ENCODE assay signal across 8 cellular contexts in the genomic region with DNA sequence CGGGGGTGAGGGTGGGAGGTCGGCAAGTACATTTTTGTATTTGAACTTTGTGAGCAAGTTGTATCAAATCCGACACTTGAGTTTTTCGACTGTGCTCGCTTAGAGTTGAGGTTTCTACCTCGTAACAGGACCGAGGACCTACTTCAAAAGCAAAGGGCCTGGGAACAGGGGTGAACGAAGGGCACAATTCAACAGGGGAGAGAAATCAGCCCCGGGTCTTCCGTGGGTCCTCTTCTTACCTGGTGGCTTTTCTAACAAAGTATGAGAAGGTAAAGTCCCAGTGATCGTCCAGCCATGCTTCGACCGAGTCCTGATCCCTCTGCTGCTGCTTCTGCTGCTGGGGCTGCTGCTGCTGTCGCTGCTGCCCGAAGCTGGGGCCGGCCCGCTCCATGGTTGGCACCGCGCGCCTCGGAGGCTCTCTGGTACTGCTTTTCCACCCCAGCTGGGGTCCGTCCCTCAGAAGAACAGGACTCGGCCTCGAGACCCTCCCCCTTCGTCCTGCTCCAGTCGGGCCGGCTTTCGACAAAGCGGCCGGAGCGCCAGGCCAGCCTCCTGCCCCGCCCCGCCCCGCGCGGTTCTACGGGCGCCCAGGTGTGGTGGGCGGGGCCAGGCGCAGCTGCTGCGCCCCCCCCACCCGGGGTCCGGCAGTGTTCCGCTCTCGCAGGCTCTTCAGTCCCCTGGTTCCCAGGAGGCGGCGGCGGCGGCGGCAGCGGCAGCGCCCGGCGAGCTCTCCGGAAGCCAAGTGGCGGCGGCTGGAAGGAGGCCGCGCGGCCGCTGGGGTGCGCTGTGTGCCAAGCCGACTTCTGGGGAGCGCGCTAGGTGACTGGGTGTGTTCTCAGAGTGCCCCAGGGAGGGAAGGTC. TPM values are rescaled to one million over a fixed set of nuclear protein-coding genes. Genes with fewer than 3 reads are reported as not detected.
DNase-seq lines count a peak whose midpoint lies in the region; ATAC-seq and TF ChIP-seq lines count a peak whose summit lies in the region.

A gene (minus strand): TSS at position 524 of the 861 bp plus-strand sequence. CDS start 133 bp downstream, at position 391.

- TF ChIP-seq CTCF in osteocyte (IDR thresholded peaks at IDR 0.05) = peak; percentile 92

- no peak within 1 kb of the TSS for H3K27ac Mint-ChIP-seq in activated naive CD4-positive, alpha-beta T cell treated with anti-CD3 and anti-CD28 coated beads, Interleukin-2, amount 50 U/mL, for 72 hours
- H3K27ac Mint-ChIP-seq in osteocyte (ENCODE audit: unreplicated experiment) = peak within 1 kb of the TSS; percentile 91

- H3K4me1 ChIP-seq in ES-I3 (ENCODE audit: insufficient read depth, low read length) = no peaks in the 10 kb centered on the region
- peaks cover 8% of the 10 kb centered on the region for H3K4me1 ChIP-seq in HAP-1
- peaks cover 13% of the 10 kb centered on the region for H3K4me1 ChIP-seq in thymus (ENCODE audit: control insufficient read depth, insufficient read depth, low read length)

- H3K9me3 Mint-ChIP-seq in activated naive CD4-positive, alpha-beta T cell treated with anti-CD3 and anti-CD28 coated beads, Interleukin-2, amount 50 U/mL, for 72 hours = no peaks in the 10 kb centered on the region
- no peaks in the 10 kb centered on the region for H3K9me3 Mint-ChIP-seq in osteocyte (ENCODE audit: unreplicated experiment)

- peak within 1 kb of the TSS; percentile 56 for H3K4me3 ChIP-seq in HAP-1
- H3K4me3 ChIP-seq in MG63 = peak within 1 kb of the TSS; percentile 79
- peak within 1 kb of the TSS; percentile 91 for H3K4me3 ChIP-seq in SK-N-MC
- H3K4me3 ChIP-seq in thymus (ENCODE audit: low read length) = peak within 1 kb of the TSS; percentile 50

- H3K4me1 Mint-ChIP-seq in osteocyte (ENCODE audit: unreplicated experiment) = peaks cover 23% of the 10 kb centered on the region

- peak; percentile 82 to 91 for DNase-seq in HAP-1 (ENCODE audit: low spot score in 2 of 2)
- peak; percentile 79 for DNase-seq in MG63
- DNase-seq in SK-N-MC (ENCODE audit: low read depth, low spot score) = peak; percentile 30
- DNase-seq in activated naive CD4-positive, alpha-beta T cell treated with anti-CD3 and anti-CD28 coated beads, Interleukin-2, amount 50 U/mL, for 72 hours (ENCODE audit: low spot score in 2 of 2) = peak; percentile 71 to 84
- peak; percentile 88 for DNase-seq in Right ventricle myocardium inferior (ENCODE audit: missing footprints)
- DNase-seq in osteocyte (ENCODE audit: extremely low spot score, unreplicated experiment) = peak; percentile 93

- ATAC-seq in activated naive CD4-positive, alpha-beta T cell treated with anti-CD3 and anti-CD28 coated beads, Interleukin-2, amount 50 U/mL, for 72 hours = peak; percentile 86 to 92
- ATAC-seq in Right ventricle myocardium inferior = peak; percentile 87

- intact Hi-C loops in Right ventricle myocardium inferior (cut with DNase I) = loop anchor here (2.0 to 10.0 kb wide), 2 partner anchors 314 to 422 kb away; no protein-coding TSS in a partner anchor

- H3K36me3 ChIP-seq in ES-I3 (ENCODE audit: insufficient read depth, low read length) (no peaks in the 10 kb centered on the region), HAP-1 (replicated peaks) (no peaks in the 10 kb centered on the region), MG63 (peaks cover 8% of the 10 kb centered on the region), SK-N-MC (ENCODE audit: insufficient read depth, low read length) (no peaks in the 10 kb centered on the region), thymus (ENCODE audit: control insufficient read depth, insufficient read depth) (no peaks in the 10 kb centered on the region)

- H3K36me3 Mint-ChIP-seq in activated naive CD4-positive, alpha-beta T cell treated with anti-CD3 and anti-CD28 coated beads, Interleukin-2, amount 50 U/mL, for 72 hours = peaks cover 0 to 4% of the 10 kb centered on the region in 2 donors
- H3K36me3 Mint-ChIP-seq in osteocyte (ENCODE audit: unreplicated experiment) = no peaks in the 10 kb centered on the region

- H3K9ac ChIP-seq in ES-I3 (ENCODE audit: low read depth, low read length) (peak within 1 kb of the TSS; percentile 94), SK-N-MC (ENCODE audit: insufficient read length) (peak within 1 kb of the TSS; percentile 46)

- peak within 1 kb of the TSS; percentile 90 for H3K4me3 Mint-ChIP-seq in osteocyte (ENCODE audit: unreplicated experiment)

- WGBS in thymus = under 1% methylated on average over 65 of the region's 65 CpGs

- no peak within 1 kb of the TSS for H3K27ac ChIP-seq in SK-N-MC
- H3K27ac ChIP-seq in thymus (ENCODE audit: low read depth) = peak within 1 kb of the TSS; percentile 42

- H3K27me3 ChIP-seq in HAP-1 (ENCODE audit: low read depth) (no peaks in the 10 kb centered on the region), MG63 (no peaks in the 10 kb centered on the region), thymus (ENCODE audit: control insufficient read depth, insufficient read depth) (peaks cover 34% of the 10 kb centered on the region)

- H3K9me3 ChIP-seq in ES-I3 (ENCODE audit: control insufficient read depth, insufficient read depth, low read length) (no peaks in the 10 kb centered on the region), HAP-1 (no peaks in the 10 kb centered on the region), MG63 (no peaks in the 10 kb centered on the region), SK-N-MC (ENCODE audit: low read depth, low read length) (no peaks in the 10 kb centered on the region), thymus (ENCODE audit: control insufficient read depth) (no peaks in the 10 kb centered on the region)

- in situ Hi-C loops in HAP-1 (cut with MboI; ENCODE audit: low sequenced_read_pairs) = loop anchor here (25.0 kb wide), 1 partner anchor 409 kb away; no protein-coding TSS in a partner anchor

- H3K27me3 Mint-ChIP-seq in osteocyte (ENCODE audit: unreplicated experiment) = no peaks in the 10 kb centered on the region

RNA-seq across cellular contexts. Expression of the gene that starts here (rescaled TPM):
- 46.2 and 78.6 TPM in 2 replicates for total RNA-seq in MG63 (2014; rRNA removed; shearing (Covaris generic); ENCODE audit: low replicate concordance)
- total RNA-seq in activated naive CD4-positive, alpha-beta T cell treated with anti-CD3 and anti-CD28 coated beads, Interleukin-2, amount 50 U/mL, for 72 hours = under 1 TPM; 0.66 to 0.80 TPM
- total RNA-seq in Right ventricle myocardium inferior = 7.4 TPM
- total RNA-seq in osteocyte = 9.1 and 10.9 TPM in 2 replicates
- polyA plus RNA-seq in thymus = 4.6 TPM

Comparison
In these comparisons a context has a peak if more than half of its experiments do, and no peak if none do; other contexts are left out.
1. Peak in DNase-seq and ATAC-seq in activated naive CD4-positive, alpha-beta T cell treated with anti-CD3 and anti-CD28 coated beads, Interleukin-2, amount 50 U/mL, for 72 hours; RNA of the gene not detected or under 1 TPM.
2. DNase-seq: peak in every context shown above with its lines; median percentile 93 in osteocyte; 88 in Right ventricle myocardium inferior; 86 in HAP-1; 79 in MG63; 78 in activated naive CD4-positive, alpha-beta T cell treated with anti-CD3 and anti-CD28 coated beads, Interleukin-2, amount 50 U/mL, for 72 hours; 30 in SK-N-MC.